Comparison of ENCODE assay signal across 1 cellular context in the genomic region with DNA sequence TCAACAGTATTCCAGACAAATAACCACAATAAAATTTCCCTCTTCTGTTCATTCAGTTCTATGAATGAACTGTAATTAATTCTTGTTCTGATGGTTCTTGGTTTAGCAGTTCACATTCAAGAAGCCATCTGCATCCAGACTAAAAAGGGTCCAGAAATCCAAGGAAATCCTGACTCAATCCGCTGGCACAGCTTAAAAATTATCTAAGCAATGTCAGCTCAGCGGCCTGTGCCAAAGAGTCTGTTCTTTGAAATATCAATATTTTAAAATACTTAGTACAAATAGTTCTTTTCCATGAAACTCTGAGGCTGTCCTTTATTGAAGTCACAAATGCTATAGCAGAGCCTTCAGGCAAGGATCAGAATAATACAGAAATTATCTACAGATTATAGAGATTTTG.
TF ChIP-seq lines count a peak whose summit lies in the region.

No MANE protein-coding gene starts in this region.

TF ChIP-seq in HepG2, 621 proteins besides CTCF, POLR2A, EP300 and RAD21:
- TF ChIP-seq MNT (IDR thresholded peaks at IDR 0.05): no peak
- TF ChIP-seq MIER3 (CRISPR knock-in tag; IDR thresholded peaks at IDR 0.05; ENCODE audit: borderline replicate concordance): no peak
- TF ChIP-seq ZNF468 (CRISPR knock-in tag; IDR thresholded peaks at IDR 0.05): no peak
- TF ChIP-seq ZBTB7A (CRISPR knock-in tag; IDR thresholded peaks at IDR 0.05): no peak
- no peak for TF ChIP-seq NCOA1 (CRISPR knock-in tag; IDR thresholded peaks at IDR 0.05)
- TF ChIP-seq RBFOX2 (IDR thresholded peaks at IDR 0.05; ENCODE audit: low read depth, low read length): no peak
- TF ChIP-seq, protein P1, sequence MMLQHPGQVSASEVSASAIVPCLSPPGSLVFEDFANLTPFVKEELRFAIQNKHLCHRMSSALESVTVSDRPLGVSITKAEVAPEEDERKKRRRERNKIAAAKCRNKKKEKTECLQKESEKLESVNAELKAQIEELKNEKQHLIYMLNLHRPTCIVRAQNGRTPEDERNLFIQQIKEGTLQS (CRISPR knock-in tag; IDR thresholded peaks at IDR 0.05): no peak
- TF ChIP-seq ZNF17 (CRISPR knock-in tag; IDR thresholded peaks at IDR 0.05): no peak
- TF ChIP-seq TRIM24 (CRISPR knock-in tag; IDR thresholded peaks at IDR 0.05): no peak
- TF ChIP-seq HDAC1 (CRISPR knock-in tag; IDR thresholded peaks at IDR 0.05): no peak
- no peak for TF ChIP-seq PCBP2 (optimal IDR thresholded peaks at IDR 0.05; ENCODE audit: low read depth, low read length, poor library complexity, severe bottlenecking)
